In the genomic region with DNA sequence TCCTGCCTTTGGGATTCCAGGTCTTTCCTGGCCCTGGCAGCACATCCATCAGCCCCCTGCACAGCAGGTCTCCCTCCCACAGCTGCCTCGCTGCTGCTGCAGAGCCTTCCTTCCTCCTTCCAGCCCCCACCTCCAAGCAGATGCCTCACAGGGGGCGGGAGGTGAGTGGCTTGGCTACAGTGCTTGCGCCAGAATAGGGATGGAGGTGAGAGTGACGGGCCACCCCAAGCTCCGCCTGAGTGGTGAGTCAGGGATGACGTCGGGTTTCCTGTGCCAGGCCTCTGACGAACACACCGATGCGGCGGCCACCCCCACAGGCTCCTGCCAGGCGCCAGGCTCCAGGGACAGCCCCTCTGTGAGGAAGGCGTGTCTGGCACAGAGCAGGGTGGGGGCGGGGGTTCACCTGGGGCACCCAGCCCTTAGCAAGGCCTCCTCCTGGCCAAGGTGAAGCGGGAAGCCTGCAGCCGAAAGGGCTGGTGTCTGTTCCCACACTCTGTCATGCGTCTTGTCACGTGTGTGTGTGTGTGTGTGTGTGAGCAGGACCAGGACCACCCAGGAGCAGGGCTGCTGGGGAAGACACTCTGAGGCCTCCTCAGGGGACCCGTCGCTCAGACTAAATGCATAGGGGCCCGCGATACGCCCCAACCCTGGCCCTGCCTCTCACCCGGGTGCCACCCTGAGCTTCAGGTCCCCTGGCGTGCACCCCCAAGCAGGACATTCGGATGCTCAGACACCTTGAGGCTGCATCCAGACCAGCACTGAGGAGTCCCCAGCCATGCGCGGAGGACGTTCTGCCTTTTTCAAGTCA, we compare ENCODE assay signal across 9 cellular contexts. TPM values are rescaled to one million over a fixed set of nuclear protein-coding genes. Genes with fewer than 3 reads are reported as not detected.
DNase-seq lines count a peak whose midpoint lies in the region; ATAC-seq, FAIRE-seq and TF ChIP-seq lines count a peak whose summit lies in the region.
"Had no signal": no experiment of that assay in that cellular context is flagged by ENCODE, and none has a peak within 500 bp of the region (broad histone marks: within the 10 kb centered on the region; RNA-seq: fewer than 3 reads in every experiment).

No MANE protein-coding gene starts in this region.

- peak; percentile 89 for DNase-seq in GM12865 (ENCODE audit: low read depth)
- peak; percentile 46 for DNase-seq in NCI-H2107 (lab: John Stamatoyannopoulos, UW)
- DNase-seq in activated CD4-positive, CD25-positive, alpha-beta regulatory T cell (lab: John Stamatoyannopoulos, UW), result peak; percentile 87 to 91 (median 90)
- peak; percentile 92 for DNase-seq in bronchial epithelial cell (ENCODE audit: low read depth)
- no peak for DNase-seq in HepG2 (ENCODE audit: low spot score)
- DNase-seq in stimulated activated CD8-positive, alpha-beta memory T cell treated with anti-CD3 and anti-CD28 coated beads, Interleukin-15, amount 100 ng/mL, for 1 hour (ENCODE audit: low read depth), result peak; percentile 86
- DNase-seq in OCI-M2 (lab: John Stamatoyannopoulos, UW; ENCODE audit: unreplicated experiment), result no peak

- WGBS in HepG2 (ENCODE audit: low lambda C conversion rate), result 18% methylated on average over 13 of the region's 29 CpGs

- no TSS peak for BruUV-seq in HepG2 (replicated peaks; lab: Mats Ljungman, UMichigan)

- no peak for TF ChIP-seq RAD21 in HepG2 (CRISPR knock-in tag; IDR thresholded peaks at IDR 0.05)

- in situ Hi-C loops in HepG2 (cut with HindIII; ENCODE audit: extremely low pct_ligation_motif_present, low pct_unique_long_range_greater_than_20kb), result loop anchor here (25.0 kb wide), 1 partner anchor 364 kb away; the partner anchor contains the start of gene NEURL3

- CTCF ChIA-PET in HepG2 (lab: Yijun Ruan, JAX; ENCODE audit: low intra/inter-chr PET ratio, low total read pairs), result no interaction called here

- TF ChIP-seq POLR2A in HepG2 (IDR thresholded peaks at IDR 0.05; ENCODE audit: insufficient read depth in 1 of 2, low read depth in 2 of 2, low read length in 2 of 2), result no peak

- H3K36me3 ChIP-seq in bronchial epithelial cell (ENCODE audit: control insufficient read depth, insufficient read depth, low read length) (peaks cover 4% of the 10 kb centered on the region), HepG2 (replicated peaks in 1 of 2; ENCODE audit: control insufficient read depth in 1 of 2, insufficient read depth in 2 of 2, low read length in 2 of 2) (no peaks in the 10 kb centered on the region)

- no peak for TF ChIP-seq EP300 in HepG2 (IDR thresholded peaks at IDR 0.05; ENCODE audit: low read depth in 2 of 2, low read length in 2 of 2)
- no peak for TF ChIP-seq EP300 in HepG2 (CRISPR knock-in tag; IDR thresholded peaks at IDR 0.05; ENCODE audit: borderline replicate concordance)

- H4K20me1 ChIP-seq in HepG2 (ENCODE audit: insufficient read depth, low read length), result no peaks in the 10 kb centered on the region

- POLR2A ChIA-PET in HepG2 (lab: Yijun Ruan, JAX), result no interaction called here

- no peaks in the 10 kb centered on the region for H3K9me3 ChIP-seq in HepG2 (ENCODE audit: low read length)

- no peak overlapping the region for H2AFZ ChIP-seq in HepG2 (ENCODE audit: low read length)

- no peak overlapping the region for H3K27ac ChIP-seq in HepG2 (ENCODE audit: extremely low read length, insufficient read depth, low read length)

- H3K79me2 ChIP-seq in HepG2 (ENCODE audit: insufficient read depth, low read length), result no peaks in the 10 kb centered on the region

- FAIRE-seq in bronchial epithelial cell (lab: Jason Lieb, UNC), result no peak
- FAIRE-seq in HepG2 (lab: Jason Lieb, UNC), result no peak
- FAIRE-seq: islet of Langerhans had no signal

- H3K4me3 ChIP-seq in GM12865 (ENCODE audit: low read depth, low read length) (peak overlapping the region; percentile 46), bronchial epithelial cell (ENCODE audit: low read depth, low read length) (no peak overlapping the region), HepG2 (replicated peaks in 1 of 3; ENCODE audit: insufficient read depth in 1 of 3, low read depth in 2 of 3, low read length in 3 of 3) (peak overlapping the region in 1 of 3 experiments; percentile 11; a peak in 1 of 6 replicates)

- TF ChIP-seq CTCF in GM12865 (IDR thresholded peaks at IDR 0.05; ENCODE audit: insufficient read depth, low read depth, low read length, missing control alignments) (no peak), bronchial epithelial cell (IDR thresholded peaks at IDR 0.05; ENCODE audit: insufficient read depth, low read length, severe bottlenecking) (no peak), HepG2 (CRISPR knock-in tag; IDR thresholded peaks at IDR 0.05) (no peak)

- ATAC-seq in HG02678 (IDR thresholded peaks at IDR 0.05; ENCODE audit: unreplicated experiment) (peak; percentile 33), HepG2 (no peak)

- H3K27me3 ChIP-seq in bronchial epithelial cell (ENCODE audit: control insufficient read depth, insufficient read depth, low read length), result no peaks in the 10 kb centered on the region
- peaks cover 17 to 66% of the 10 kb centered on the region in 2 experiments for H3K27me3 ChIP-seq in HepG2 (ENCODE audit: control insufficient read depth in 1 of 2, insufficient read depth in 2 of 2, low read length in 2 of 2)

- intact Hi-C loops in HepG2 (cut with micrococcal nuclease; ENCODE audit: unreplicated experiment), result no loop called here

- H3K4me1 ChIP-seq in HepG2 (ENCODE audit: insufficient read depth, low read length), result peaks cover 15% of the 10 kb centered on the region

- peak overlapping the region; percentile 18; the same call in 1 of the 2 replicates for H3K4me2 ChIP-seq in HepG2 (ENCODE audit: low read depth, low read length)

- H3K9ac ChIP-seq in HepG2 (ENCODE audit: insufficient read depth, low read depth, low read length), result no peak overlapping the region

RNA-seq across cellular contexts. Expression of gene DUSP2, which starts 3.4 kb away (rescaled TPM):
- 1.8 and 5.3 TPM in 2 replicates for total RNA-seq in bronchial epithelial cell
- total RNA-seq in HepG2 (2016; rRNA removed; fragmentation: Illumina TruSeq; extraction: Trizol), result not detected in 2 replicates
- total RNA-seq in HepG2 (2016; cell fraction: cytosol; rRNA removed; fragmentation: Illumina TruSeq; extraction: Trizol; ENCODE audit: low read depth), result not detected in 2 replicates
- not detected in 2 replicates for total RNA-seq in HepG2 (2016; cell fraction: insoluble cytoplasmic fraction; rRNA removed; fragmentation: Illumina TruSeq; extraction: Trizol)
- total RNA-seq in HepG2 (2016; cell fraction: membrane; rRNA removed; fragmentation: Illumina TruSeq; extraction: Trizol), result not detected in 2 replicates
- total RNA-seq in HepG2 (2016; cell fraction: nucleus; rRNA removed; fragmentation: Illumina TruSeq; extraction: Trizol), result not detected in 2 replicates
- not detected in 2 replicates for polyA plus RNA-seq in HepG2 (2011; rRNA removed)
- polyA plus RNA-seq in HepG2 (2011; cell fraction: cytosol; rRNA removed), result 0.04 TPM in 1 of 2 replicates, not detected in the other
- polyA plus RNA-seq in HepG2 (2011; cell fraction: nucleus; rRNA removed), result 0.12 and 0.18 TPM in 2 replicates
- polyA plus RNA-seq in HepG2 (2012), result not detected in 2 replicates
- not detected in 2 replicates for polyA plus RNA-seq in HepG2 (2016; cell fraction: cytosol; fragmentation: Illumina TruSeq; extraction: Trizol; ENCODE audit: low read depth)
- not detected in 2 replicates for polyA plus RNA-seq in HepG2 (2016; cell fraction: insoluble cytoplasmic fraction; fragmentation: Illumina TruSeq; extraction: Trizol; ENCODE audit: low read depth)
- not detected in 2 replicates for polyA plus RNA-seq in HepG2 (2016; cell fraction: membrane; fragmentation: Illumina TruSeq; extraction: Trizol; ENCODE audit: low read depth)
- polyA plus RNA-seq in HepG2 (2016; cell fraction: nucleus; fragmentation: Illumina TruSeq; extraction: Trizol; ENCODE audit: insufficient read depth, low read depth), result not detected in 2 replicates
- 103 TPM in 1 of 2 replicates, not detected in the other for polyA minus RNA-seq in HepG2 (2011; rRNA and poly(A)+ RNA removed; ENCODE audit: low replicate concordance)
- polyA minus RNA-seq in HepG2 (2011; cell fraction: cytosol; rRNA and poly(A)+ RNA removed), result 0.69 and 1.3 TPM in 2 replicates
- 0.25 and 0.52 TPM in 2 replicates for polyA minus RNA-seq in HepG2 (2011; cell fraction: nucleus; rRNA and poly(A)+ RNA removed)

RNA-seq across cellular contexts. Expression of gene ASTL, which starts 10.3 kb away (rescaled TPM):
- total RNA-seq in bronchial epithelial cell (0.13 TPM in 1 of 2 replicates, not detected in the other), HepG2 (2016; rRNA removed; fragmentation: Illumina TruSeq; extraction: Trizol) (not detected in 2 replicates)
- total RNA-seq in HepG2 (2016; cell fraction: cytosol; rRNA removed; fragmentation: Illumina TruSeq; extraction: Trizol; ENCODE audit: low read depth), result not detected in 2 replicates
- total RNA-seq in HepG2 (2016; cell fraction: insoluble cytoplasmic fraction; rRNA removed; fragmentation: Illumina TruSeq; extraction: Trizol), result not detected in 2 replicates
- total RNA-seq in HepG2 (2016; cell fraction: membrane; rRNA removed; fragmentation: Illumina TruSeq; extraction: Trizol), result not detected in 2 replicates
- total RNA-seq in HepG2 (2016; cell fraction: nucleus; rRNA removed; fragmentation: Illumina TruSeq; extraction: Trizol), result not detected in 2 replicates
- not detected in 2 replicates for polyA plus RNA-seq in HepG2 (2011; rRNA removed)
- polyA plus RNA-seq in HepG2 (2011; cell fraction: cytosol; rRNA removed), result not detected in 2 replicates
- polyA plus RNA-seq in HepG2 (2011; cell fraction: nucleus; rRNA removed), result not detected in 2 replicates
- not detected in 2 replicates for polyA plus RNA-seq in HepG2 (2012)
- not detected in 2 replicates for polyA plus RNA-seq in HepG2 (2016; cell fraction: cytosol; fragmentation: Illumina TruSeq; extraction: Trizol; ENCODE audit: low read depth)
- not detected in 2 replicates for polyA plus RNA-seq in HepG2 (2016; cell fraction: insoluble cytoplasmic fraction; fragmentation: Illumina TruSeq; extraction: Trizol; ENCODE audit: low read depth)
- not detected in 2 replicates for polyA plus RNA-seq in HepG2 (2016; cell fraction: membrane; fragmentation: Illumina TruSeq; extraction: Trizol; ENCODE audit: low read depth)
- not detected in 2 replicates for polyA plus RNA-seq in HepG2 (2016; cell fraction: nucleus; fragmentation: Illumina TruSeq; extraction: Trizol; ENCODE audit: insufficient read depth, low read depth)
- 1.6 TPM in 1 of 2 replicates, not detected in the other for polyA minus RNA-seq in HepG2 (2011; rRNA and poly(A)+ RNA removed; ENCODE audit: low replicate concordance)
- not detected in 2 replicates for polyA minus RNA-seq in HepG2 (2011; cell fraction: cytosol; rRNA and poly(A)+ RNA removed)
- not detected in 2 replicates for polyA minus RNA-seq in HepG2 (2011; cell fraction: nucleus; rRNA and poly(A)+ RNA removed)

RNA-seq across cellular contexts. Expression of gene ADRA2B, which starts 32.2 kb away (rescaled TPM):
- not detected in 2 replicates for total RNA-seq in bronchial epithelial cell
- total RNA-seq in HepG2 (2016; rRNA removed; fragmentation: Illumina TruSeq; extraction: Trizol), result not detected in 2 replicates
- total RNA-seq in HepG2 (2016; cell fraction: cytosol; rRNA removed; fragmentation: Illumina TruSeq; extraction: Trizol; ENCODE audit: low read depth), result not detected in 2 replicates
- not detected in 2 replicates for total RNA-seq in HepG2 (2016; cell fraction: insoluble cytoplasmic fraction; rRNA removed; fragmentation: Illumina TruSeq; extraction: Trizol)
- total RNA-seq in HepG2 (2016; cell fraction: membrane; rRNA removed; fragmentation: Illumina TruSeq; extraction: Trizol), result not detected in 2 replicates
- total RNA-seq in HepG2 (2016; cell fraction: nucleus; rRNA removed; fragmentation: Illumina TruSeq; extraction: Trizol), result not detected in 2 replicates
- not detected in 2 replicates for polyA plus RNA-seq in HepG2 (2011; rRNA removed)
- polyA plus RNA-seq in HepG2 (2011; cell fraction: cytosol; rRNA removed), result not detected in 2 replicates
- 0.10 TPM in 1 of 2 replicates, not detected in the other for polyA plus RNA-seq in HepG2 (2011; cell fraction: nucleus; rRNA removed)
- not detected in 2 replicates for polyA plus RNA-seq in HepG2 (2012)
- polyA plus RNA-seq in HepG2 (2016; cell fraction: cytosol; fragmentation: Illumina TruSeq; extraction: Trizol; ENCODE audit: low read depth), result not detected in 2 replicates
- not detected in 2 replicates for polyA plus RNA-seq in HepG2 (2016; cell fraction: insoluble cytoplasmic fraction; fragmentation: Illumina TruSeq; extraction: Trizol; ENCODE audit: low read depth)
- not detected in 2 replicates for polyA plus RNA-seq in HepG2 (2016; cell fraction: membrane; fragmentation: Illumina TruSeq; extraction: Trizol; ENCODE audit: low read depth)
- not detected in 2 replicates for polyA plus RNA-seq in HepG2 (2016; cell fraction: nucleus; fragmentation: Illumina TruSeq; extraction: Trizol; ENCODE audit: insufficient read depth, low read depth)
- 0.07 TPM in 1 of 2 replicates, not detected in the other for polyA minus RNA-seq in HepG2 (2011; rRNA and poly(A)+ RNA removed; ENCODE audit: low replicate concordance)
- not detected in 2 replicates for polyA minus RNA-seq in HepG2 (2011; cell fraction: cytosol; rRNA and poly(A)+ RNA removed)
- not detected in 2 replicates for polyA minus RNA-seq in HepG2 (2011; cell fraction: nucleus; rRNA and poly(A)+ RNA removed)

Comparison
In these comparisons a context has a peak if more than half of its experiments do, and no peak if none do; other contexts are left out.
1. DNase-seq: peak in GM12865 (single experiment), NCI-H2107 (single experiment), activated CD4-positive, CD25-positive, alpha-beta regulatory T cell (4 of 4), bronchial epithelial cell (single experiment) and stimulated activated CD8-positive, alpha-beta memory T cell treated with anti-CD3 and anti-CD28 coated beads, Interleukin-15, amount 100 ng/mL, for 1 hour (single experiment); none in HepG2 (single experiment) and OCI-M2 (single experiment).